8 cellular contexts compared by ENCODE assay signal in genomic region chr2:65432227-65433190, GRCh38. TPM values are rescaled to one million over a fixed set of nuclear protein-coding genes. Genes with fewer than 3 reads are reported as not detected.
DNase-seq lines count a peak whose midpoint lies in the region; ATAC-seq, FAIRE-seq and TF ChIP-seq lines count a peak whose summit lies in the region.

Gene SPRED2, minus strand, starts transcription at chr2:65432599. Its CDS starts 612 bp downstream, at chr2:65431987.

- peak within 1 kb of the TSS; percentile 92 for H3K27ac ChIP-seq in K562 (ENCODE audit: extremely low read depth, low read depth, low read length)

- H3K4me3 ChIP-seq in GM06990 (replicated peaks; ENCODE audit: low read depth, low read length) = peak within 1 kb of the TSS; percentile 73
- H3K4me3 ChIP-seq in K562 = peak within 1 kb of the TSS; percentile 85

- H3K27me3 ChIP-seq in GM06990 (replicated peaks; ENCODE audit: control insufficient read depth, insufficient read depth, low read length) = no peaks in the 10 kb centered on the region; the same call in none of the 2 replicates
- no peaks in the 10 kb centered on the region for H3K27me3 ChIP-seq in K562 (ENCODE audit: control insufficient read depth in 2 of 2, insufficient read depth in 2 of 2, low read length in 2 of 2)

- H3K9me3 ChIP-seq in K562 (replicated peaks; ENCODE audit: control insufficient read depth, insufficient read depth, low read depth, low read length) = no peaks in the 10 kb centered on the region

- peak; percentile 79 for TF ChIP-seq POLR2A in K562 (conservative IDR thresholded peaks at IDR 0.05)

- peaks cover 31 to 52% of the 10 kb centered on the region in 2 experiments for H3K4me1 ChIP-seq in K562 (replicated peaks in 1 of 2; ENCODE audit: control insufficient read depth in 2 of 2, insufficient read depth in 2 of 2, low read length in 2 of 2)

- H3K9ac ChIP-seq in K562 (ENCODE audit: insufficient read depth in 1 of 2, low read depth in 2 of 2, low read length in 2 of 2) = peak within 1 kb of the TSS; percentile 86 to 98

- POLR2A ChIA-PET in K562 (lab: Yijun Ruan, JAX) = interaction anchor here (0.6 to 8.6 kb wide), 10 partner anchors 16 to 1170 kb away, joined by 3 to 63 read pairs (median 3); partner anchors contain the start of gene ACTR2

- FAIRE-seq in K562 (lab: Jason Lieb, UNC) = peak; percentile 89

- H3K79me2 ChIP-seq in K562 (ENCODE audit: control insufficient read depth, insufficient read depth, low read length) = peaks cover 58% of the 10 kb centered on the region

- peak within 1 kb of the TSS; percentile 67 for H2AFZ ChIP-seq in K562 (ENCODE audit: low read depth, low read length)

- TF ChIP-seq EP300 in K562 (IDR thresholded peaks at IDR 0.05; ENCODE audit: low read length) = peak; percentile 68

- ATAC-seq in HG02852 (IDR thresholded peaks at IDR 0.05; ENCODE audit: unreplicated experiment) = peak; percentile 32
- peak; percentile 64 for ATAC-seq in K562
- ATAC-seq in HG03457 (IDR thresholded peaks at IDR 0.05; ENCODE audit: unreplicated experiment) = no peak

- 2% methylated on average over 27 of the region's 68 CpGs for WGBS in K562 (ENCODE audit: insufficient coverage, low coverage, missing lambda C conversion rate)

- peaks cover 25% of the 10 kb centered on the region for H4K20me1 ChIP-seq in K562 (replicated peaks; ENCODE audit: control insufficient read depth, insufficient read depth, low read length)

- intact Hi-C loops in K562 (cut with micrococcal nuclease) = loop anchor here (2.0 to 10.0 kb wide), 3 partner anchors 50 to 368 kb away; no protein-coding TSS in a partner anchor

- in situ Hi-C loops in K562 (cut with MboI) = no loop called here

- no peak for TF ChIP-seq CTCF in GM06990 (IDR thresholded peaks at IDR 0.05; ENCODE audit: insufficient read depth, low read length, poor library complexity, severe bottlenecking)
- TF ChIP-seq CTCF in K562 (IDR thresholded peaks at IDR 0.05 in 2 of 3, conservative IDR thresholded peaks at IDR 0.05 in 1 of 3; ENCODE audit: insufficient read depth in 2 of 3, low read depth in 1 of 3, low read length in 3 of 3) = peak in 2 of 3 experiments; percentile 10; a peak in 3 of 6 replicates

- BruUV-seq in K562 (replicated peaks; lab: Mats Ljungman, UMichigan) = no TSS peak

- TF ChIP-seq RAD21 in K562 (CRISPR knock-in tag; conservative IDR thresholded peaks at IDR 0.05 in 1 of 2, IDR thresholded peaks at IDR 0.05 in 1 of 2) = peak; percentile 28 to 33

- H3K36me3 ChIP-seq in GM06990 (ENCODE audit: control insufficient read depth, insufficient read depth, low read length) (no peaks in the 10 kb centered on the region), K562 (ENCODE audit: control insufficient read depth, insufficient read depth, low read length) (peaks cover 22% of the 10 kb centered on the region)

- peaks cover 5% of the 10 kb centered on the region for H3K9me1 ChIP-seq in K562 (ENCODE audit: control insufficient read depth, insufficient read depth, low read length)

- peak within 1 kb of the TSS; percentile 82 for H3K4me2 ChIP-seq in K562 (ENCODE audit: insufficient read depth, low read length)

- peak; percentile 89 for DNase-seq in GM06990 (ENCODE audit: extremely low read depth, insufficient read length)
- DNase-seq in NCI-H1930 (lab: John Stamatoyannopoulos, UW) = peak; percentile 84 to 87
- peak; percentile 62 for DNase-seq in T-helper 9 cell
- peak; percentile 80 to 97 (median 86) for DNase-seq in K562 (ENCODE audit: extremely low read depth in 1 of 4, low spot score in 3 of 4)
- peak; percentile 82 to 83 for DNase-seq in hippocampal formation (lab: John Stamatoyannopoulos, UW)
- DNase-seq in renal cortical epithelial cell (ENCODE audit: low read depth) = peak; percentile 94

- CTCF ChIA-PET in K562 (lab: Yijun Ruan, JAX; ENCODE audit: low intra/inter-chr PET ratio) = interaction anchor here (0.7 kb wide), 1 partner anchor 338 kb away, joined by 7 read pairs; no protein-coding TSS in a partner anchor

TF ChIP-seq in K562, 482 proteins besides CTCF, POLR2A, EP300 and RAD21 (continues in another document):
- TF ChIP-seq THAP12 (CRISPR knock-in tag; IDR thresholded peaks at IDR 0.05) (no peak), HDAC2 (IDR thresholded peaks at IDR 0.05) (peak; percentile 50; the same call in 1 of the 2 replicates), ATF3 (IDR thresholded peaks at IDR 0.05) (peak; percentile 77; the same call in 1 of the 2 replicates), ATF3 (CRISPR knock-in tag; conservative IDR thresholded peaks at IDR 0.05) (no peak), CREB5 (CRISPR knock-in tag; IDR thresholded peaks at IDR 0.05) (no peak), ZNF282 (CRISPR knock-in tag; IDR thresholded peaks at IDR 0.05) (no peak), RCOR1 (IDR thresholded peaks at IDR 0.05; ENCODE audit: borderline replicate concordance in 1 of 2, low read depth in 2 of 2, low read length in 2 of 2) (peak in 1 of 2 experiments; percentile 84; a peak in 2 of 4 replicates), CXXC5 (CRISPR knock-in tag; IDR thresholded peaks at IDR 0.05) (peak; percentile 95), ZEB2 (IDR thresholded peaks at IDR 0.05) (no peak), SRF (CRISPR knock-in tag; IDR thresholded peaks at IDR 0.05) (peak in 1 of 2 experiments; percentile 64; a peak in 1 of 4 replicates), SREBF1 (IDR thresholded peaks at IDR 0.05; ENCODE audit: borderline replicate concordance, low read depth, low read length) (no peak), KAT8 (IDR thresholded peaks at IDR 0.05; ENCODE audit: low read depth) (no peak), HMBOX1 (IDR thresholded peaks at IDR 0.05) (no peak), DACH1 (IDR thresholded peaks at IDR 0.05; ENCODE audit: partially characterized antibody) (no peak)

RNA-seq across cellular contexts. Expression of gene SPRED2, which starts in this region (rescaled TPM):
- 32.9 and 55.4 TPM in 2 replicates for total RNA-seq in K562 (2011; cell fraction: chromatin; rRNA removed; ENCODE audit: low replicate concordance)
- 16.8 and 20.1 TPM in 2 replicates for total RNA-seq in K562 (2011; cell fraction: nucleolus; rRNA removed)
- total RNA-seq in K562 (2011; cell fraction: nucleoplasm; rRNA removed) = 32.7 and 48.2 TPM in 2 replicates
- total RNA-seq in K562 (2014; rRNA removed) = 7.8 and 9.5 TPM in 2 replicates
- 14.1 and 14.8 TPM in 2 replicates for total RNA-seq in K562 (2014; rRNA removed; fragmentation: Illumina TruSeq; extraction: Trizol)
- 10.2 and 10.7 TPM in 2 replicates for total RNA-seq in K562 (2015; rRNA removed; fragmentation: Illumina TruSeq; extraction: Trizol)
- 42.6 and 50.8 TPM in 2 replicates for total RNA-seq in K562 (2021)
- 15.3 and 16.5 TPM in 2 replicates for polyA plus RNA-seq in K562 (2011; rRNA removed)
- polyA plus RNA-seq in K562 (2011; cell fraction: cytosol; rRNA removed) = 18.1 and 23.5 TPM in 2 replicates
- polyA plus RNA-seq in K562 (2011; cell fraction: nucleus; rRNA removed) = 20.4 and 30.3 TPM in 2 replicates
- polyA plus RNA-seq in K562 (2012) = 22.1 and 26.6 TPM in 2 replicates
- polyA plus RNA-seq in K562 (2014; fragmentation: Illumina TruSeq; extraction: Trizol) = 40.9 and 42.6 TPM in 2 replicates
- polyA plus RNA-seq in K562 (2014; fragmentation: Nextera tagmentation; extraction: Ambion mirVana) = 1 to 10 TPM; 4.6 to 6.4 TPM
- polyA plus RNA-seq in K562 (2014; rRNA removed) = 17.9 and 21.2 TPM in 2 replicates
- 16.7 and 18.3 TPM in 2 replicates for polyA minus RNA-seq in K562 (2011; rRNA and poly(A)+ RNA removed)
- polyA minus RNA-seq in K562 (2011; cell fraction: cytosol; rRNA and poly(A)+ RNA removed) = 22.5 and 22.8 TPM in 2 replicates
- 6.9 and 9.3 TPM in 2 replicates for polyA minus RNA-seq in K562 (2011; cell fraction: nucleus; rRNA and poly(A)+ RNA removed)
- 4.9 and 16.2 TPM in 2 replicates for total RNA-seq in renal cortical epithelial cell
